ENCODE assay signal across 23 cellular contexts in genomic region chr3:56110886-56111285, GRCh38.
DNase-seq lines count a peak whose midpoint lies in the region; ATAC-seq and TF ChIP-seq lines count a peak whose summit lies in the region.
"Had no signal": no experiment of that assay in that cellular context is flagged by ENCODE, and none has a peak within 500 bp of the region (broad histone marks: within the 10 kb centered on the region; RNA-seq: fewer than 3 reads in every experiment).

No MANE protein-coding gene starts in this region.

- H3K27me3 ChIP-seq in neural progenitor cell (no peaks in the 10 kb centered on the region), Caco-2 (replicated peaks; ENCODE audit: control insufficient read depth, insufficient read depth, low read length) (no peaks in the 10 kb centered on the region)
- H3K27me3 ChIP-seq: BLaER1 treated with 17β-estradiol and CSF1 and Interleukin-3, amounts not matched to agents 10 nM and 100 nM; SJCRH30 had no signal

- no peaks in the 10 kb centered on the region for H3K36me3 ChIP-seq in SK-N-MC (ENCODE audit: insufficient read depth, low read length)
- no peaks in the 10 kb centered on the region for H3K36me3 ChIP-seq in neural progenitor cell
- H3K36me3 ChIP-seq in mucosa of descending colon (ENCODE audit: low read depth): no peaks in the 10 kb centered on the region
- no peaks in the 10 kb centered on the region for H3K36me3 ChIP-seq in Caco-2 (ENCODE audit: control insufficient read depth, insufficient read depth, low read length)
- no peaks in the 10 kb centered on the region for H3K36me3 ChIP-seq in OCI-LY7 (ENCODE audit: insufficient read depth, low read length)
- H3K36me3 ChIP-seq: BLaER1 treated with 17β-estradiol and CSF1 and Interleukin-3, amounts not matched to agents 10 nM and 100 nM; SJCRH30 had no signal

- H3K79me2 ChIP-seq in neural progenitor cell (ENCODE audit: low read depth): no peaks in the 10 kb centered on the region
- H3K79me2 ChIP-seq in OCI-LY7 (ENCODE audit: insufficient read depth, low read depth, low read length): no peaks in the 10 kb centered on the region

- POLR2A ChIA-PET in Caco-2 (lab: Charles Lee) (no interaction called here), OCI-LY7 (lab: Charles Lee) (no interaction called here)

- peak overlapping the region; percentile 95 for H3K27ac ChIP-seq in SK-N-MC
- no peak overlapping the region for H3K27ac ChIP-seq in neural progenitor cell
- no peak overlapping the region for H3K27ac ChIP-seq in OCI-LY7 (ENCODE audit: low read depth, low read length, poor library complexity, severe bottlenecking)
- H3K27ac ChIP-seq: A549; BLaER1 treated with 17β-estradiol and CSF1 and Interleukin-3, amounts not matched to agents 10 nM and 100 nM; GM23248; KMS-11; SJCRH30 had no signal

- H3K4me3 ChIP-seq in SK-N-MC (peak overlapping the region; percentile 50), neural progenitor cell (no peak overlapping the region), mucosa of descending colon (no peak overlapping the region), Caco-2 (ENCODE audit: low read depth, low read length) (no peak overlapping the region), OCI-LY7 (ENCODE audit: low read depth, low read length, poor library complexity, severe bottlenecking) (no peak overlapping the region)
- H3K4me3 ChIP-seq: A549; BLaER1 treated with 17β-estradiol and CSF1 and Interleukin-3, amounts not matched to agents 10 nM and 100 nM; GM23248; SJCRH30 had no signal

- intact Hi-C loops in mucosa of descending colon (cut with DNase I, micrococcal nuclease) (no loop called here), Caco-2 (cut with micrococcal nuclease; ENCODE audit: unreplicated experiment) (no loop called here), OCI-LY7 (cut with micrococcal nuclease; ENCODE audit: unreplicated experiment) (no loop called here)

- H3K36me3 Mint-ChIP-seq in neural progenitor cell (peaks cover 3% of the 10 kb centered on the region), Caco-2 (ENCODE audit: insufficient read depth, unreplicated experiment) (no peaks in the 10 kb centered on the region)
- H3K36me3 Mint-ChIP-seq: CD4-positive, alpha-beta memory T cell; IgD-negative memory B cell had no signal

- H2AFZ ChIP-seq in neural progenitor cell (replicated peaks): no peak overlapping the region
- no peak overlapping the region for H2AFZ ChIP-seq in OCI-LY7 (ENCODE audit: low read length)
- H2AFZ ChIP-seq: GM23248 had no signal

- TF ChIP-seq CTCF in neural progenitor cell (IDR thresholded peaks at IDR 0.05): no peak
- TF ChIP-seq CTCF in mucosa of descending colon (IDR thresholded peaks at IDR 0.05): no peak
- no peak for TF ChIP-seq CTCF in Caco-2 (IDR thresholded peaks at IDR 0.05; ENCODE audit: insufficient read depth in 1 of 2, low read depth in 1 of 2, low read length in 1 of 2, severe bottlenecking in 1 of 2, unreplicated experiment in 1 of 2)
- TF ChIP-seq CTCF in OCI-LY7 (conservative IDR thresholded peaks at IDR 0.05; ENCODE audit: low read length): no peak

- BruUV-seq in Caco-2 (replicated peaks; lab: Mats Ljungman, UMichigan) (no TSS peak), OCI-LY7 (replicated peaks; lab: Mats Ljungman, UMichigan) (no TSS peak)

- H3K4me1 Mint-ChIP-seq in neural progenitor cell: peaks cover 19% of the 10 kb centered on the region
- peaks cover 8% of the 10 kb centered on the region for H3K4me1 Mint-ChIP-seq in Caco-2 (ENCODE audit: low read depth, unreplicated experiment)
- H3K4me1 Mint-ChIP-seq: CD4-positive, alpha-beta memory T cell; IgD-negative memory B cell had no signal

- H3K27ac Mint-ChIP-seq in neural progenitor cell (peak overlapping the region; percentile 93), Caco-2 (ENCODE audit: unreplicated experiment) (no peak overlapping the region)
- H3K27ac Mint-ChIP-seq: CD4-positive, alpha-beta memory T cell; IgD-negative memory B cell had no signal

- no peak for ATAC-seq in HG03139 (IDR thresholded peaks at IDR 0.05; ENCODE audit: unreplicated experiment)
- ATAC-seq in mucosa of descending colon: no peak
- ATAC-seq: A549, PC-3 had no signal

- H3K4me3 Mint-ChIP-seq in neural progenitor cell (no peak overlapping the region), Caco-2 (ENCODE audit: unreplicated experiment) (no peak overlapping the region)
- H3K4me3 Mint-ChIP-seq: CD4-positive, alpha-beta memory T cell; IgD-negative memory B cell had no signal

- no peaks in the 10 kb centered on the region for H3K9me3 ChIP-seq in SK-N-MC (ENCODE audit: low read depth, low read length)
- no peaks in the 10 kb centered on the region for H3K9me3 ChIP-seq in neural progenitor cell (ENCODE audit: low read depth)
- H3K9me3 ChIP-seq in mucosa of descending colon: peaks cover 14% of the 10 kb centered on the region
- H3K9me3 ChIP-seq in Caco-2: peaks cover 7% of the 10 kb centered on the region; the same call in 1 of the 2 replicates
- H3K9me3 ChIP-seq in OCI-LY7 (ENCODE audit: low read length): no peaks in the 10 kb centered on the region
- H3K9me3 ChIP-seq: A549 had no signal

- H3F3A ChIP-seq in neural progenitor cell (ENCODE audit: low read depth): peaks cover 5% of the 10 kb centered on the region

- H3K27me3 Mint-ChIP-seq in neural progenitor cell (ENCODE audit: insufficient read depth, low read depth) (peaks cover 4% of the 10 kb centered on the region), Caco-2 (ENCODE audit: insufficient read depth, unreplicated experiment) (no peaks in the 10 kb centered on the region)

- H3K9ac ChIP-seq in SK-N-MC (ENCODE audit: insufficient read length): peak overlapping the region; percentile 29
- H3K9ac ChIP-seq in neural progenitor cell: no peak overlapping the region
- H3K9ac ChIP-seq: BLaER1 treated with 17β-estradiol and CSF1 and Interleukin-3, amounts not matched to agents 10 nM and 100 nM; GM23248; KMS-11 had no signal

- H3K9me3 Mint-ChIP-seq in neural progenitor cell (peaks cover 8% of the 10 kb centered on the region), Caco-2 (ENCODE audit: unreplicated experiment) (peaks cover 18% of the 10 kb centered on the region)

- H3K4me2 ChIP-seq in neural progenitor cell: no peak overlapping the region
- no peak overlapping the region for H3K4me2 ChIP-seq in OCI-LY7 (ENCODE audit: low read length)
- H3K4me2 ChIP-seq: A549; BLaER1 treated with 17β-estradiol and CSF1 and Interleukin-3, amounts not matched to agents 10 nM and 100 nM; KMS-11 had no signal

- peaks cover 15% of the 10 kb centered on the region for H3K4me1 ChIP-seq in neural progenitor cell
- no peaks in the 10 kb centered on the region for H3K4me1 ChIP-seq in mucosa of descending colon (ENCODE audit: low read depth)
- H3K4me1 ChIP-seq in Caco-2: no peaks in the 10 kb centered on the region
- no peaks in the 10 kb centered on the region for H3K4me1 ChIP-seq in OCI-LY7 (ENCODE audit: insufficient read depth, low read length, poor library complexity, severe bottlenecking)
- H3K4me1 ChIP-seq: SJCRH30 had no signal

- H4K20me1 ChIP-seq in neural progenitor cell (ENCODE audit: low read depth): no peaks in the 10 kb centered on the region
- no peaks in the 10 kb centered on the region for H4K20me1 ChIP-seq in OCI-LY7 (ENCODE audit: insufficient read depth, low read length)
- H4K20me1 ChIP-seq: BLaER1 treated with 17β-estradiol and CSF1 and Interleukin-3, amounts not matched to agents 10 nM and 100 nM had no signal

- no peak for DNase-seq in SK-N-MC (ENCODE audit: low read depth, low spot score)
- peak; percentile 1 for DNase-seq in fibroblast of gingiva (ENCODE audit: low read depth)
- peak; percentile 6 for DNase-seq in neural progenitor cell (ENCODE audit: low spot score)
- no peak for DNase-seq in mucosa of descending colon
- no peak for DNase-seq in Caco-2
- DNase-seq in OCI-LY7 (ENCODE audit: low spot score): no peak
- DNase-seq: AML-193; CD4-positive, alpha-beta memory T cell; DMS79 treated with DMSO at 0.1 percent for 48 hours; GM23248; HCEC 1CT; MM.1S; NCI-H2029; NCI-H446; NCI-H524 treated with DMSO at 0.1 percent for 48 hours; NCI-H774; PC-3; SJCRH30 had no signal

- no peaks in the 10 kb centered on the region for H3K9me2 ChIP-seq in OCI-LY7 (ENCODE audit: insufficient read depth, low read length)

- CTCF ChIA-PET in Caco-2 (lab: Charles Lee) (interaction anchor here (0.7 kb wide), 1 partner anchor 60 kb away, joined by 3 read pairs; no protein-coding TSS in a partner anchor), OCI-LY7 (lab: Charles Lee; ENCODE audit: unreplicated experiment) (no interaction called here)

Comparison
In these comparisons a context has a peak if more than half of its experiments do, and no peak if none do; other contexts are left out.
1. DNase-seq: peak in fibroblast of gingiva (single experiment) and neural progenitor cell (single experiment); none in SK-N-MC (single experiment), mucosa of descending colon (0 of 3), Caco-2 (0 of 2) and OCI-LY7 (single experiment).